8 cellular contexts compared by ENCODE assay signal in genomic region chr3:186099178-186099577, GRCh38. TPM values are rescaled to one million over a fixed set of nuclear protein-coding genes. Genes with fewer than 3 reads are reported as not detected.
A peak's percentile ranks its signal among the peaks of the same experiment; 100 is the strongest.
DNase-seq lines count a peak whose midpoint lies in the region; ATAC-seq, FAIRE-seq and TF ChIP-seq lines count a peak whose summit lies in the region.

No MANE protein-coding gene starts in this region.

- intact Hi-C loops in A673 (cut with micrococcal nuclease; ENCODE audit: unreplicated experiment): loop anchor here (2.0 kb wide), 1 partner anchor 78 kb away; no protein-coding TSS in a partner anchor
- intact Hi-C loops in lower leg skin (cut with DNase I; ENCODE audit: low total_unique reads): no loop called here

- no peaks in the 10 kb centered on the region for H3K27me3 ChIP-seq in A673 (replicated peaks; ENCODE audit: insufficient read depth, low read depth, low read length, poor library complexity)

- BruUV-seq in A673 (replicated peaks; lab: Mats Ljungman, UMichigan): no TSS peak

- peaks cover 79% of the 10 kb centered on the region for H3K4me1 ChIP-seq in A673 (ENCODE audit: insufficient read depth, low read length, poor library complexity, severe bottlenecking)

- POLR2A ChIA-PET in A673 (lab: Charles Lee; ENCODE audit: low non-redundant PET): interaction anchor here (0.7 kb wide), 1 partner anchor 77 kb away, joined by 5 read pairs; no protein-coding TSS in a partner anchor

- H3K27ac ChIP-seq in A673 (ENCODE audit: low read depth, low read length, poor library complexity, severe bottlenecking): peak overlapping the region; percentile 60

- DNase-seq in A673 (ENCODE audit: low spot score): peak; percentile 94
- peak; percentile 55 for DNase-seq in M059J (ENCODE audit: low read depth)
- peak; percentile 87 for DNase-seq in astrocyte of the hippocampus (ENCODE audit: low read depth, low spot score)
- DNase-seq in lower leg skin (ENCODE audit: low spot score in 2 of 2): peak; percentile 39 to 91
- no peak for DNase-seq in H54 (ENCODE audit: insufficient read length, low spot score)

- no peaks in the 10 kb centered on the region for H3K9me3 ChIP-seq in A673 (ENCODE audit: low read depth, low read length, poor library complexity, severe bottlenecking)

- CTCF ChIA-PET in A673 (lab: Charles Lee): interaction anchor here (0.6 to 1.1 kb wide), 3 partner anchors 96 to 441 kb away, joined by 3 to 5 read pairs (median 3); no protein-coding TSS in a partner anchor

- 23 to 38% methylated on average over 5 of the region's 5 CpGs for WGBS in lower leg skin, 2 donors

- FAIRE-seq in H54 (lab: Jason Lieb, UNC): no peak

- TF ChIP-seq POLR2A in lower leg skin (IDR thresholded peaks at IDR 0.05) (no peak), H54 (IDR thresholded peaks at IDR 0.05; ENCODE audit: low read depth, low read length) (no peak)

- peaks cover 7% of the 10 kb centered on the region for H3K36me3 ChIP-seq in A673 (ENCODE audit: insufficient read depth, low read length, poor library complexity, severe bottlenecking)

- TF ChIP-seq CTCF in A673 (conservative IDR thresholded peaks at IDR 0.05; ENCODE audit: low read depth, low read length): no peak
- TF ChIP-seq CTCF in lower leg skin (IDR thresholded peaks at IDR 0.05): no peak

- ATAC-seq in GM18517 (IDR thresholded peaks at IDR 0.05; ENCODE audit: unreplicated experiment): no peak
- no peak for ATAC-seq in HG03025 (IDR thresholded peaks at IDR 0.05; ENCODE audit: low FRiP score, unreplicated experiment)
- ATAC-seq in HG02759 (IDR thresholded peaks at IDR 0.05; ENCODE audit: unreplicated experiment): no peak

- peak overlapping the region; percentile 38 for H3K4me3 ChIP-seq in A673 (ENCODE audit: low read depth, low read length, poor library complexity, severe bottlenecking)
- H3K4me3 ChIP-seq in lower leg skin (ENCODE audit: low read depth, poor library complexity, severe bottlenecking): no peak overlapping the region

RNA-seq across cellular contexts. Expression of gene ETV5, which starts 9.7 kb away (rescaled TPM):
- total RNA-seq in A673 (2021): 87.4 and 92.9 TPM in 2 replicates
- 52.6 and 52.9 TPM in 2 replicates for total RNA-seq in M059J (2014; rRNA removed; shearing (Covaris generic))
- total RNA-seq in lower leg skin: 10 to 100 TPM in 1 of 4 donors, 1 to 10 TPM in 3; 8.1 to 15.3 (median 9.7) TPM
